Comparison of ENCODE assay signal across 14 cellular contexts in genomic region chr4:7822858-7823257, GRCh38.
DNase-seq lines count a peak whose midpoint lies in the region; ATAC-seq and TF ChIP-seq lines count a peak whose summit lies in the region.
"Had no signal": no experiment of that assay in that cellular context is flagged by ENCODE, and none has a peak within 500 bp of the region (broad histone marks: within the 10 kb centered on the region; RNA-seq: fewer than 3 reads in every experiment).

No MANE protein-coding gene starts in this region.

- intact Hi-C loops in mucosa of descending colon (cut with DNase I, micrococcal nuclease), result no loop called here

- no peak overlapping the region for H3K4me3 ChIP-seq in endodermal cell (ENCODE audit: low read length)
- no peak overlapping the region for H3K4me3 ChIP-seq in mucosa of descending colon
- H3K4me3 ChIP-seq in stomach smooth muscle (ENCODE audit: low read length in 2 of 2), result no peak overlapping the region
- H3K4me3 ChIP-seq: cardiac muscle cell, SJCRH30 had no signal

- DNase-seq in D341Med (ENCODE audit: low spot score) (peak; percentile 52), endodermal cell (no peak), mucosa of descending colon (no peak)
- DNase-seq in activated CD8-positive, alpha-beta memory T cell treated with anti-CD3 and anti-CD28 coated beads, Interleukin-2, amount 50 U/mL, for 4 hours, result no peak
- DNase-seq: activated CD4-positive, alpha-beta T cell treated with anti-CD3 and anti-CD28 coated beads for 36 hours; CD8-positive, alpha-beta memory T cell; NCI-H748 treated with DMSO at 0.1 percent for 48 hours; SJCRH30 had no signal

- H3K27ac ChIP-seq in endodermal cell (ENCODE audit: low read depth, low read length) (no peak overlapping the region), stomach smooth muscle (ENCODE audit: low read length) (peak overlapping the region; percentile 89)
- H3K27ac ChIP-seq: SJCRH30 had no signal

- H3K9me3 Mint-ChIP-seq in endodermal cell, result no peaks in the 10 kb centered on the region
- H3K9me3 Mint-ChIP-seq: activated T-helper 17 cell treated with anti-CD3 and anti-CD28 coated beads, Interleukin-2, amount 50 U/mL, for 72 hours; CD8-positive, alpha-beta memory T cell had no signal

- ATAC-seq in mucosa of descending colon (peak; percentile 25), HG03432 (IDR thresholded peaks at IDR 0.05; ENCODE audit: unreplicated experiment) (no peak), HG02970 (IDR thresholded peaks at IDR 0.05; ENCODE audit: low FRiP score, unreplicated experiment) (no peak), GM18520 (IDR thresholded peaks at IDR 0.05; ENCODE audit: unreplicated experiment) (no peak)
- ATAC-seq: activated CD4-positive, alpha-beta T cell treated with anti-CD3 and anti-CD28 coated beads for 36 hours; activated T-helper 17 cell treated with anti-CD3 and anti-CD28 coated beads, Interleukin-2, amount 50 U/mL, for 72 hours had no signal

- H3K36me3 ChIP-seq in endodermal cell (ENCODE audit: control insufficient read depth, insufficient read depth, low read length) (peaks cover 49% of the 10 kb centered on the region), mucosa of descending colon (ENCODE audit: low read depth) (no peaks in the 10 kb centered on the region), stomach smooth muscle (ENCODE audit: control insufficient read depth in 2 of 2, insufficient read depth in 2 of 2, low read length in 2 of 2) (peaks cover 10 to 11% of the 10 kb centered on the region in 2 donors)
- H3K36me3 ChIP-seq: cardiac muscle cell had no signal

- peaks cover 7% of the 10 kb centered on the region for H3K4me1 ChIP-seq in endodermal cell (ENCODE audit: control insufficient read depth, insufficient read depth, low read length)
- peaks cover 9% of the 10 kb centered on the region for H3K4me1 ChIP-seq in mucosa of descending colon (ENCODE audit: low read depth)
- H3K4me1 ChIP-seq in stomach smooth muscle (ENCODE audit: control insufficient read depth, insufficient read depth, low read length), result peaks cover 56% of the 10 kb centered on the region

- H3K4me3 Mint-ChIP-seq in endodermal cell, result no peak overlapping the region
- H3K4me3 Mint-ChIP-seq: activated CD4-positive, alpha-beta T cell treated with anti-CD3 and anti-CD28 coated beads for 36 hours; activated T-helper 17 cell treated with anti-CD3 and anti-CD28 coated beads, Interleukin-2, amount 50 U/mL, for 72 hours; CD8-positive, alpha-beta memory T cell had no signal

- no peak overlapping the region for H3K9ac ChIP-seq in endodermal cell (ENCODE audit: extremely low read depth, low read length, poor library complexity, severe bottlenecking)
- peak overlapping the region; percentile 50 to 52 for H3K9ac ChIP-seq in stomach smooth muscle (ENCODE audit: low read length in 2 of 2)

- H3K27me3 Mint-ChIP-seq in endodermal cell (ENCODE audit: insufficient read depth), result no peaks in the 10 kb centered on the region
- H3K27me3 Mint-ChIP-seq: activated CD4-positive, alpha-beta T cell treated with anti-CD3 and anti-CD28 coated beads for 36 hours; activated T-helper 17 cell treated with anti-CD3 and anti-CD28 coated beads, Interleukin-2, amount 50 U/mL, for 72 hours had no signal

- H3K27me3 ChIP-seq in endodermal cell (ENCODE audit: control insufficient read depth, insufficient read depth, low read length, poor library complexity, severe bottlenecking) (no peaks in the 10 kb centered on the region), stomach smooth muscle (ENCODE audit: control insufficient read depth in 1 of 2, insufficient read depth in 2 of 2, low read length in 2 of 2) (no peaks in the 10 kb centered on the region)
- H3K27me3 ChIP-seq: cardiac muscle cell, SJCRH30 had no signal

- H3K9me3 ChIP-seq in endodermal cell (ENCODE audit: control insufficient read depth, low read length) (no peaks in the 10 kb centered on the region), mucosa of descending colon (no peaks in the 10 kb centered on the region), stomach smooth muscle (ENCODE audit: control insufficient read depth in 2 of 2, low read length in 2 of 2) (no peaks in the 10 kb centered on the region)
- H3K9me3 ChIP-seq: SJCRH30 had no signal

- 98% methylated on average over 5 of the region's 5 CpGs; no CpG with 5 or more reads in 1 of the 2 experiments for WGBS in endodermal cell (ENCODE audit: insufficient coverage in 1 of 2, insufficient read length in 1 of 2), 2 experiments

- H3K36me3 Mint-ChIP-seq in endodermal cell (ENCODE audit: low read depth), result peaks cover 30% of the 10 kb centered on the region

- peaks cover 18% of the 10 kb centered on the region for H3K4me1 Mint-ChIP-seq in endodermal cell

- TF ChIP-seq CTCF in endodermal cell (conservative IDR thresholded peaks at IDR 0.05) (no peak), mucosa of descending colon (IDR thresholded peaks at IDR 0.05) (no peak)

- peak overlapping the region; percentile 29 for H3K27ac Mint-ChIP-seq in endodermal cell
- H3K27ac Mint-ChIP-seq: activated CD4-positive, alpha-beta T cell treated with anti-CD3 and anti-CD28 coated beads for 36 hours; activated T-helper 17 cell treated with anti-CD3 and anti-CD28 coated beads, Interleukin-2, amount 50 U/mL, for 72 hours had no signal
